ENCODE assay signal across 4 cellular contexts in the genomic region with DNA sequence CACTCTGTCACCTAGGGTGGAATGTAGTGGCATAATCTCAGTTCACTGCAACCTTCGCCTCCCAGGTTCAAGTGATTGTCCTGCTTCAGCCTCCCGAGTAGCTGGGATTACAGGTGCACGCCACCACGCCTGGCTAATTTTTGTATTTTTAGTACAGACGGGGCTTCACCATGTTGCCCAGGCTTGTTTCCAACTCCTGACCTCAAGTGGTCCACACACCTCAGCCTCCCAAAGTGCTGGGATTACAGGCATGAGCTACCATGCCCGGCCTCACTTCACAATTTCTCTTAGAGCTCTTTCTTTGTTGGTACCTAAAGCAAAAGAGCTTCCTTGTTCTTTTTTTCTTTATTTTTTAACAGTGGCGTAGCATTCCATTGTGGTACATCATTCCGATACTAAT. TPM values are rescaled to one million over a fixed set of nuclear protein-coding genes. Genes with fewer than 3 reads are reported as not detected.
"Had no signal": no experiment of that assay in that cellular context is flagged by ENCODE, and none has a peak within 500 bp of the region (broad histone marks: within the 10 kb centered on the region; RNA-seq: fewer than 3 reads in every experiment).

No MANE protein-coding gene starts in this region.

RNA-seq across cellular contexts. Expression of a gene that starts 24.3 kb away (rescaled TPM):
- total RNA-seq: OCI-LY7, Right ventricle myocardium inferior, RPMI7951, SK-MEL-5 had no signal
